Comparison of ENCODE assay signal across 1 cellular context in the genomic region with DNA sequence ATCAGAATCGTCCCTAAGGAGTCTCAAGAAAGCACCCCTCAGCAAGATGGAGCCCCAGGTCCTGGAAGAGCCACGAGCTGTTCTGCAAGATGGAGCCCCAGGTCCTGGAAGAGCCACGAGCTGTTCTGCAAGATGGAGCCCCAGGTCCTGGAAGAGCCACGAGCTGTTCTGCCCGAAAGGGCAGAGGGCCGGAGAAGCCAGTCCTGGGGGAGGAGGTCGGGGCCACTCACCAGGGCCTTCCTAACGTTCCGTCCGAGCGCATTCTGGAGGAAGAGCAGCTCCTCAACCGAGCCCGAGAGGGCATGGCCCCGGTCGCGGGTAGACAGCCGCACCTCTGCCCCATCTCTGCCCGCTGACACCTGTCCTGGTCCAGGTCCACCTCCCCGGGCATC.
TF ChIP-seq lines count a peak whose summit lies in the region.

No MANE protein-coding gene starts in this region.

TF ChIP-seq in K562, 482 proteins besides CTCF, POLR2A, EP300 and RAD21 (continued from another document):
- TF ChIP-seq AFF1 (IDR thresholded peaks at IDR 0.05; ENCODE audit: low read depth in 1 of 2, partially characterized antibody in 2 of 2) (peak in 1 of 2 experiments; percentile 92), ZNF217 (CRISPR knock-in tag; IDR thresholded peaks at IDR 0.05) (peak; percentile 97; the same call in 1 of the 2 replicates), POLR2G (IDR thresholded peaks at IDR 0.05; ENCODE audit: low read depth, low read length) (peak; percentile 63), YY1 (IDR thresholded peaks at IDR 0.05; ENCODE audit: borderline replicate concordance in 1 of 3, control insufficient read depth in 1 of 3, extremely low read depth in 1 of 3, insufficient read depth in 3 of 3, insufficient read length in 1 of 3, insufficient replicate concordance in 2 of 3, low read depth in 1 of 3, low read length in 2 of 3) (peak; percentile 41 to 91 (median 86)), NFIC (IDR thresholded peaks at IDR 0.05) (peak; percentile 91), RCOR1 (IDR thresholded peaks at IDR 0.05; ENCODE audit: borderline replicate concordance in 1 of 2, low read depth in 2 of 2, low read length in 2 of 2) (peak in 1 of 2 experiments; percentile 50; a peak in 1 of 4 replicates), ZFX (CRISPR knock-in tag; IDR thresholded peaks at IDR 0.05) (peak; percentile 71), ATF7 (IDR thresholded peaks at IDR 0.05) (0 out of 2 replicates have a peak, but pooled peaks have one; percentile 4), PHF21A (IDR thresholded peaks at IDR 0.05; ENCODE audit: borderline replicate concordance, low read depth) (peak; percentile 42; the same call in 1 of the 2 replicates)
- TF ChIP-seq, protein P1, sequence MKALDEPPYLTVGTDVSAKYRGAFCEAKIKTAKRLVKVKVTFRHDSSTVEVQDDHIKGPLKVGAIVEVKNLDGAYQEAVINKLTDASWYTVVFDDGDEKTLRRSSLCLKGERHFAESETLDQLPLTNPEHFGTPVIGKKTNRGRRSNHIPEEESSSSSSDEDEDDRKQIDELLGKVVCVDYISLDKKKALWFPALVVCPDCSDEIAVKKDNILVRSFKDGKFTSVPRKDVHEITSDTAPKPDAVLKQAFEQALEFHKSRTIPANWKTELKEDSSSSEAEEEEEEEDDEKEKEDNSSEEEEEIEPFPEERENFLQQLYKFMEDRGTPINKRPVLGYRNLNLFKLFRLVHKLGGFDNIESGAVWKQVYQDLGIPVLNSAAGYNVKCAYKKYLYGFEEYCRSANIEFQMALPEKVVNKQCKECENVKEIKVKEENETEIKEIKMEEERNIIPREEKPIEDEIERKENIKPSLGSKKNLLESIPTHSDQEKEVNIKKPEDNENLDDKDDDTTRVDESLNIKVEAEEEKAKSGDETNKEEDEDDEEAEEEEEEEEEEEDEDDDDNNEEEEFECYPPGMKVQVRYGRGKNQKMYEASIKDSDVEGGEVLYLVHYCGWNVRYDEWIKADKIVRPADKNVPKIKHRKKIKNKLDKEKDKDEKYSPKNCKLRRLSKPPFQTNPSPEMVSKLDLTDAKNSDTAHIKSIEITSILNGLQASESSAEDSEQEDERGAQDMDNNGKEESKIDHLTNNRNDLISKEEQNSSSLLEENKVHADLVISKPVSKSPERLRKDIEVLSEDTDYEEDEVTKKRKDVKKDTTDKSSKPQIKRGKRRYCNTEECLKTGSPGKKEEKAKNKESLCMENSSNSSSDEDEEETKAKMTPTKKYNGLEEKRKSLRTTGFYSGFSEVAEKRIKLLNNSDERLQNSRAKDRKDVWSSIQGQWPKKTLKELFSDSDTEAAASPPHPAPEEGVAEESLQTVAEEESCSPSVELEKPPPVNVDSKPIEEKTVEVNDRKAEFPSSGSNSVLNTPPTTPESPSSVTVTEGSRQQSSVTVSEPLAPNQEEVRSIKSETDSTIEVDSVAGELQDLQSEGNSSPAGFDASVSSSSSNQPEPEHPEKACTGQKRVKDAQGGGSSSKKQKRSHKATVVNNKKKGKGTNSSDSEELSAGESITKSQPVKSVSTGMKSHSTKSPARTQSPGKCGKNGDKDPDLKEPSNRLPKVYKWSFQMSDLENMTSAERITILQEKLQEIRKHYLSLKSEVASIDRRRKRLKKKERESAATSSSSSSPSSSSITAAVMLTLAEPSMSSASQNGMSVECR (CRISPR knock-in tag; IDR thresholded peaks at IDR 0.05), result peak; percentile 46; the same call in 1 of the 2 replicates
